Comparison of ENCODE assay signal across 7 cellular contexts in genomic region chr1:11749203-11749689, GRCh38. TPM values are rescaled to one million over a fixed set of nuclear protein-coding genes. Genes with fewer than 3 reads are reported as not detected.
DNase-seq lines count a peak whose midpoint lies in the region; ATAC-seq and TF ChIP-seq lines count a peak whose summit lies in the region.
"Had no signal": no experiment of that assay in that cellular context is flagged by ENCODE, and none has a peak within 500 bp of the region (broad histone marks: within the 10 kb centered on the region; RNA-seq: fewer than 3 reads in every experiment).

No MANE protein-coding gene starts in this region.

- DNase-seq in CD14-positive monocyte (ENCODE audit: low spot score) (peak; percentile 79), left cardiac atrium (peak; percentile 63), type B pancreatic cell (ENCODE audit: extremely low spot score, unreplicated experiment) (no peak), GM19240 (ENCODE audit: insufficient read length, low spot score) (no peak)
- peak; percentile 25 for DNase-seq in activated CD4-positive, alpha-beta T cell treated with anti-CD3 and anti-CD28 coated beads for 1 hour

- H3K9me3 Mint-ChIP-seq in CD14-positive monocyte: peaks cover 0 to 2% (median 0%) of the 10 kb centered on the region in 7 donors
- no peaks in the 10 kb centered on the region for H3K9me3 Mint-ChIP-seq in type B pancreatic cell
- H3K9me3 Mint-ChIP-seq: IgD-negative memory B cell had no signal

- ATAC-seq in HG03159 (IDR thresholded peaks at IDR 0.05; ENCODE audit: unreplicated experiment) (peak; percentile 74), left cardiac atrium (peak; percentile 44 to 66)

- peaks cover 46% of the 10 kb centered on the region for H3K4me1 Mint-ChIP-seq in CD14-positive monocyte
- H3K4me1 Mint-ChIP-seq in type B pancreatic cell (ENCODE audit: unreplicated experiment): peaks cover 14% of the 10 kb centered on the region

- H3K27me3 Mint-ChIP-seq in CD14-positive monocyte (ENCODE audit: low read depth in 3 of 3) (no peaks in the 10 kb centered on the region), type B pancreatic cell (no peaks in the 10 kb centered on the region)

- H3K36me3 Mint-ChIP-seq in CD14-positive monocyte: peaks cover 63 to 70% of the 10 kb centered on the region in 2 donors
- peaks cover 3% of the 10 kb centered on the region for H3K36me3 Mint-ChIP-seq in type B pancreatic cell

- H3K27ac Mint-ChIP-seq in CD14-positive monocyte (peak overlapping the region in 6 of 7 donors; percentile 52 to 91 (median 67)), type B pancreatic cell (no peak overlapping the region)
- H3K27ac Mint-ChIP-seq: IgD-negative memory B cell had no signal

- H3K4me3 Mint-ChIP-seq in CD14-positive monocyte (no peak overlapping the region), type B pancreatic cell (no peak overlapping the region)
- H3K4me3 Mint-ChIP-seq: IgD-negative memory B cell had no signal

- intact Hi-C loops in CD14-positive monocyte (cut with micrococcal nuclease) (loop anchor here (1.0 to 5.0 kb wide), 2 partner anchors 97 to 99 kb away; partner anchors contain the start of genes FBXO2 (in 1 of the 2) and FBXO44 (in 1 of the 2)), left cardiac atrium (cut with DNase I) (no loop called here)

- TF ChIP-seq CTCF in CD14-positive monocyte (IDR thresholded peaks at IDR 0.05) (peak; percentile 92), type B pancreatic cell (conservative IDR thresholded peaks at IDR 0.05) (peak; percentile 53)

RNA-seq across cellular contexts. Expression of gene C1orf167, which starts 12.7 kb away (rescaled TPM):
- not detected for polyA plus RNA-seq in CD14-positive monocyte
- total RNA-seq in left cardiac atrium (1 to 10 TPM; 1.2 to 1.3 TPM), type B pancreatic cell (ENCODE audit: low replicate concordance) (0.40 TPM in 1 of 2 replicates, not detected in the other)
- polyA plus RNA-seq: IgD-negative memory B cell had no signal

RNA-seq across cellular contexts. Expression of gene AGTRAP, which starts 13.3 kb away (rescaled TPM):
- polyA plus RNA-seq in CD14-positive monocyte: 100 to 1,000 TPM; 842 to 938 TPM
- total RNA-seq in left cardiac atrium (10 to 100 TPM; 25.4 to 25.7 TPM), type B pancreatic cell (ENCODE audit: low replicate concordance) (38.0 and 38.6 TPM in 2 replicates)

RNA-seq across cellular contexts. Expression of gene MTHFR, which starts 56.5 kb away (rescaled TPM):
- 1 to 10 TPM; 4.5 to 8.5 TPM for polyA plus RNA-seq in CD14-positive monocyte
- total RNA-seq in left cardiac atrium (10 to 100 TPM; 40.1 to 64.3 TPM), type B pancreatic cell (ENCODE audit: low replicate concordance) (30.1 and 33.4 TPM in 2 replicates)

RNA-seq across cellular contexts. Expression of gene CLCN6, which starts 56.7 kb away (rescaled TPM):
- polyA plus RNA-seq in CD14-positive monocyte: 1 to 10 TPM; 3.8 to 4.2 TPM
- total RNA-seq in left cardiac atrium (10 to 100 TPM; 32.1 to 49.0 TPM), type B pancreatic cell (ENCODE audit: low replicate concordance) (21.3 and 31.1 TPM in 2 replicates)

RNA-seq across cellular contexts. Expression of gene DRAXIN, which starts 57.7 kb away (rescaled TPM):
- polyA plus RNA-seq in CD14-positive monocyte: under 1 TPM; 0.14 to 0.18 TPM
- under 1 TPM in 1 of 2 donors, not detected in 1; 0.06 TPM for total RNA-seq in left cardiac atrium
- 1.1 and 13.5 TPM in 2 replicates for total RNA-seq in type B pancreatic cell (ENCODE audit: low replicate concordance)

Comparison
In these comparisons a context has a peak if more than half of its experiments do, and no peak if none do; other contexts are left out.
1. DNase-seq: peak in CD14-positive monocyte (single experiment), activated CD4-positive, alpha-beta T cell treated with anti-CD3 and anti-CD28 coated beads for 1 hour (single experiment) and left cardiac atrium (single experiment); none in type B pancreatic cell (single experiment) and GM19240 (single experiment).
2. intact Hi-C loops: an anchor here in CD14-positive monocyte (1.0 to 5.0 kb wide); none called in left cardiac atrium.